4 cellular contexts compared by ENCODE assay signal in the genomic region with DNA sequence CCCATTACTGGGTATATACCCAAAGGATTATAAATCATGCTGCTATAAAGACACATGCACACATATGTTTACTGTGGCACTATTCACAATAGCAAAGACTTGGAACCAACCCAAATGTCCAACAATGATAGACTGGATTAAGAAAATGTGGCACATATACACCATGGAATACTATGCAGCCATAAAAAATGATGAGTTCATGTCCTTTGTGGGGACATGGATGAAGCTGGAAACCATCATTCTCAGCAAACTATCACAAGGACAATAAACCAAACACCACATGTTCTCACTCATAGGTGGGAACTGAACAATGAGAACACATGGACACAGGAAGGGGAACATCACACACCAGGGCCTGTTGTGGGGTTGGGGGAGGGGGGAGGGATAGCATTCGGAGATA. TPM values are rescaled to one million over a fixed set of nuclear protein-coding genes. Genes with fewer than 3 reads are reported as not detected.
"Had no signal": no experiment of that assay in that cellular context is flagged by ENCODE, and none has a peak within 500 bp of the region (broad histone marks: within the 10 kb centered on the region; RNA-seq: fewer than 3 reads in every experiment).

No MANE protein-coding gene starts in this region.

RNA-seq across cellular contexts. Expression of a gene that starts 57.7 kb away (rescaled TPM):
- total RNA-seq: activated naive CD4-positive, alpha-beta T cell treated with anti-CD3 and anti-CD28 coated beads for 36 hours; activated naive CD8-positive, alpha-beta T cell treated with anti-CD3 and anti-CD28 coated beads for 36 hours; activated T-helper 1 cell treated with anti-CD3 and anti-CD28 coated beads, Interleukin-12 subunit alpha, Interleukin-12 subunit beta, Interleukin-2, Interleukin-4 antibody, amounts not matched to agents 30 ng/mL and 10 ng/mL and 1 ng/mL, durations not matched to agents 14 hours and 24 hours and 36 hours; activated T-helper 2 cell treated with anti-CD3 and anti-CD28 coated beads, Interferon-gamma antibody, Interleukin-2, Interleukin-4, amounts not matched to agents 10 μg/mL and 5 μg/mL and 100 μg/mL, durations not matched to agents 14 hours and 24 hours and 36 hours had no signal
